In the genomic region with DNA sequence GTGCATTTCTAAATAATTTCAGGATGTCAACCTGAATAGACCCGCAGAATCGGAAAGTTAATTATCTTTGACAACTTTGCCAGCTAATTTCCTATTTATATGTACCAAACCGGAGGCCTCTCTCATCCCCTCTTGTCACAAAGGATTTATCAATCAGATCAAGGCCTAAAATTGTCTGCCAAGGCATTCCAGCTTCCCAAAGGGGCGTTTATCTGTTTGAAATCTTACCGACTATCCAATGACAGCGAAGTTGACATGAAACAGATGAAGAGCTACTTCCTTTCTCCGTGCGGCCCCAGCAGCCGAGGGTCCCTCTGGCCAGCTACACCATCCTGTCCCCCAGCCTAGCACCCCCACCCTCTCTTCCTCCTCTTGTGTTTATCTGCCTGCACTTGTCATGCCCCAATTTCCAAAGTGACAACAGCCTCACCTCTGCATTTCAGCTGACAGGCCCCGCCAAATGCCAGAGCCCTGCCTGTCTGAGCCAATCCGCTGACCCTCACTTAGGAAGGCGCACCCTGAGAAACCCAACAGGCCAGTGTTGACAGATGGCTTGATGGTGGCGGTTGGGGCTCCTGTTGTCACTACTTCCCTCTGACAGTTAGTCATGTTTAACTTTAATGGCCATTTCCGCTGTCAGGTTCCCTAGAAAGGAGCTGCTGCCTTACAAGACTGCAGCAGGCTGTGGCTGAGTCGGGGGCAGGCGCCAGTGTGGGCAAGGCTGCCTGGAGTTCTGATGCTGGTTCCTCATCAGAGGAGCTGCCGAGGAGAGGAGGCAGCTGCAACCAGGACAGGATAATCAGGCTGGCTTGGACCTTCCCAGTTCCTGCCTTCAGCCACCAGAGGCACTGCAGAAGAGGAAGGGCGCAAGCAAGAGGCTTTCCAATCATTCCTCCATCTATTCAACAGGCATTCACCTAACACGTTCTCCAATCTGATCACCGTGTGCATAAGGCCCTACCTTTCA, we compare ENCODE assay signal across 11 cellular contexts.
DNase-seq lines count a peak whose midpoint lies in the region; ATAC-seq and TF ChIP-seq lines count a peak whose summit lies in the region.
"Had no signal": no experiment of that assay in that cellular context is flagged by ENCODE, and none has a peak within 500 bp of the region (broad histone marks: within the 10 kb centered on the region; RNA-seq: fewer than 3 reads in every experiment).

No MANE protein-coding gene starts in this region.

- H3K27me3 ChIP-seq in Caco-2 (replicated peaks; ENCODE audit: control insufficient read depth, insufficient read depth, low read length), result no peaks in the 10 kb centered on the region

- peak; percentile 21 to 35 for TF ChIP-seq CTCF in Caco-2 (IDR thresholded peaks at IDR 0.05; ENCODE audit: insufficient read depth in 1 of 2, low read depth in 1 of 2, low read length in 1 of 2, severe bottlenecking in 1 of 2, unreplicated experiment in 1 of 2)
- TF ChIP-seq CTCF in HFFc6 (IDR thresholded peaks at IDR 0.05), result peak; percentile 65
- TF ChIP-seq CTCF in astrocyte of the cerebellum (IDR thresholded peaks at IDR 0.05; ENCODE audit: low read depth, low read length, missing control alignments), result peak; percentile 20
- TF ChIP-seq CTCF in mucosa of descending colon (IDR thresholded peaks at IDR 0.05), result no peak

- CTCF ChIA-PET in Caco-2 (lab: Charles Lee), result no interaction called here

- H3K4me1 ChIP-seq in Caco-2 (no peaks in the 10 kb centered on the region), mucosa of descending colon (ENCODE audit: low read depth) (no peaks in the 10 kb centered on the region)

- H3K36me3 ChIP-seq in Caco-2 (ENCODE audit: control insufficient read depth, insufficient read depth, low read length) (no peaks in the 10 kb centered on the region; the same call in 1 of the 2 replicates), mucosa of descending colon (ENCODE audit: low read depth) (no peaks in the 10 kb centered on the region)

- no peak overlapping the region for H3K27ac Mint-ChIP-seq in Caco-2 (ENCODE audit: unreplicated experiment)
- no peak overlapping the region for H3K27ac Mint-ChIP-seq in HFFc6
- no peak overlapping the region for H3K27ac Mint-ChIP-seq in activated T-helper 2 cell treated with anti-CD3 and anti-CD28 coated beads, Interferon-gamma antibody, Interleukin-2, Interleukin-4, amounts not matched to agents 10 μg/mL and 5 μg/mL and 100 μg/mL, durations not matched to agents 14 hours and 24 hours and 36 hours
- no peak overlapping the region for H3K27ac Mint-ChIP-seq in stimulated activated memory B cell treated with anti-CD40 and anti-IgM and Interleukin-4, amounts not matched to agents 10 μg/mL and 1 μg/mL and 100 μg/mL, for 72 hours

- H3K9me3 ChIP-seq in Caco-2, result no peaks in the 10 kb centered on the region; the same call in 1 of the 2 replicates
- H3K9me3 ChIP-seq in mucosa of descending colon, result no peaks in the 10 kb centered on the region

- in situ Hi-C loops in astrocyte of the cerebellum (cut with HindIII; ENCODE audit: low sequenced_read_pairs), result no loop called here

- POLR2A ChIA-PET in Caco-2 (lab: Charles Lee), result no interaction called here

- BruUV-seq in Caco-2 (replicated peaks; lab: Mats Ljungman, UMichigan), result no TSS peak

- ATAC-seq in mucosa of descending colon (peak; percentile 53), GM19463 (IDR thresholded peaks at IDR 0.05; ENCODE audit: unreplicated experiment) (no peak)
- no peak for ATAC-seq in stimulated activated memory B cell treated with anti-CD40 and anti-IgM and Interleukin-4, amounts not matched to agents 10 μg/mL and 1 μg/mL and 100 μg/mL, for 72 hours

- H3K4me1 Mint-ChIP-seq in Caco-2 (ENCODE audit: low read depth, unreplicated experiment), result no peaks in the 10 kb centered on the region
- no peaks in the 10 kb centered on the region for H3K4me1 Mint-ChIP-seq in HFFc6 (ENCODE audit: low read depth)
- H3K4me1 Mint-ChIP-seq in activated T-helper 2 cell treated with anti-CD3 and anti-CD28 coated beads, Interferon-gamma antibody, Interleukin-2, Interleukin-4, amounts not matched to agents 10 μg/mL and 5 μg/mL and 100 μg/mL, durations not matched to agents 14 hours and 24 hours and 36 hours (ENCODE audit: low read depth), result no peaks in the 10 kb centered on the region
- peaks cover 5% of the 10 kb centered on the region for H3K4me1 Mint-ChIP-seq in stimulated activated memory B cell treated with anti-CD40 and anti-IgM and Interleukin-4, amounts not matched to agents 10 μg/mL and 1 μg/mL and 100 μg/mL, for 72 hours

- intact Hi-C loops in Caco-2 (cut with micrococcal nuclease; ENCODE audit: unreplicated experiment), result no loop called here
- intact Hi-C loops in mucosa of descending colon (cut with DNase I, micrococcal nuclease), result no loop called here
- intact Hi-C loops in activated T-helper 2 cell treated with anti-CD3 and anti-CD28 coated beads, Interferon-gamma antibody, Interleukin-2, Interleukin-4, amounts not matched to agents 10 μg/mL and 5 μg/mL and 100 μg/mL, durations not matched to agents 14 hours and 24 hours and 36 hours (cut with micrococcal nuclease), result no loop called here

- H3K4me3 ChIP-seq in Caco-2 (ENCODE audit: low read depth, low read length) (no peak overlapping the region), astrocyte of the cerebellum (ENCODE audit: low read depth, low read length) (no peak overlapping the region), mucosa of descending colon (no peak overlapping the region)

- H3K9me3 Mint-ChIP-seq in Caco-2 (ENCODE audit: unreplicated experiment) (peaks cover 12% of the 10 kb centered on the region), HFFc6 (no peaks in the 10 kb centered on the region)
- H3K9me3 Mint-ChIP-seq in activated T-helper 2 cell treated with anti-CD3 and anti-CD28 coated beads, Interferon-gamma antibody, Interleukin-2, Interleukin-4, amounts not matched to agents 10 μg/mL and 5 μg/mL and 100 μg/mL, durations not matched to agents 14 hours and 24 hours and 36 hours, result no peaks in the 10 kb centered on the region
- H3K9me3 Mint-ChIP-seq in stimulated activated memory B cell treated with anti-CD40 and anti-IgM and Interleukin-4, amounts not matched to agents 10 μg/mL and 1 μg/mL and 100 μg/mL, for 72 hours, result peaks cover 2% of the 10 kb centered on the region

- H3K27me3 Mint-ChIP-seq in Caco-2 (ENCODE audit: insufficient read depth, unreplicated experiment), result no peaks in the 10 kb centered on the region
- H3K27me3 Mint-ChIP-seq in HFFc6 (ENCODE audit: insufficient read depth), result peaks cover 15% of the 10 kb centered on the region
- peaks cover 6% of the 10 kb centered on the region for H3K27me3 Mint-ChIP-seq in activated T-helper 2 cell treated with anti-CD3 and anti-CD28 coated beads, Interferon-gamma antibody, Interleukin-2, Interleukin-4, amounts not matched to agents 10 μg/mL and 5 μg/mL and 100 μg/mL, durations not matched to agents 14 hours and 24 hours and 36 hours (ENCODE audit: low read depth)
- H3K27me3 Mint-ChIP-seq in stimulated activated memory B cell treated with anti-CD40 and anti-IgM and Interleukin-4, amounts not matched to agents 10 μg/mL and 1 μg/mL and 100 μg/mL, for 72 hours, result peaks cover 40% of the 10 kb centered on the region

- no peaks in the 10 kb centered on the region for H3K36me3 Mint-ChIP-seq in Caco-2 (ENCODE audit: insufficient read depth, unreplicated experiment)
- H3K36me3 Mint-ChIP-seq in HFFc6 (ENCODE audit: low read depth), result no peaks in the 10 kb centered on the region
- no peaks in the 10 kb centered on the region for H3K36me3 Mint-ChIP-seq in activated T-helper 2 cell treated with anti-CD3 and anti-CD28 coated beads, Interferon-gamma antibody, Interleukin-2, Interleukin-4, amounts not matched to agents 10 μg/mL and 5 μg/mL and 100 μg/mL, durations not matched to agents 14 hours and 24 hours and 36 hours (ENCODE audit: low read depth)
- no peaks in the 10 kb centered on the region for H3K36me3 Mint-ChIP-seq in stimulated activated memory B cell treated with anti-CD40 and anti-IgM and Interleukin-4, amounts not matched to agents 10 μg/mL and 1 μg/mL and 100 μg/mL, for 72 hours

- DNase-seq in Caco-2, result peak in 1 of 2 experiments; percentile 26
- no peak for DNase-seq in HFFc6
- no peak for DNase-seq in astrocyte of the cerebellum (ENCODE audit: low read depth)
- no peak for DNase-seq in mucosa of descending colon
- no peak for DNase-seq in activated T-helper 2 cell treated with anti-CD3 and anti-CD28 coated beads, Interferon-gamma antibody, Interleukin-2, Interleukin-4, amounts not matched to agents 10 μg/mL and 5 μg/mL and 100 μg/mL, durations not matched to agents 14 hours and 24 hours and 36 hours (ENCODE audit: low spot score)
- DNase-seq in effector CD4-positive, alpha-beta T cell, result no peak
- DNase-seq: activated CD4-positive, CD25-positive, alpha-beta regulatory T cell treated with anti-CD3 and anti-CD28 coated beads, Interleukin-2, amount 50 U/mL, for 72 hours; NK-92 treated with Interleukin-12 subunit alpha and Interleukin-12 subunit beta, amount 100 ng/mL, for 24 hours; stimulated activated CD4-positive, alpha-beta T cell treated with anti-CD3 and anti-CD28 coated beads, Interleukin-2, amount 100 ng/mL, for 24 hours had no signal

- H3K4me3 Mint-ChIP-seq in Caco-2 (ENCODE audit: unreplicated experiment) (no peak overlapping the region), HFFc6 (no peak overlapping the region)
- H3K4me3 Mint-ChIP-seq in activated T-helper 2 cell treated with anti-CD3 and anti-CD28 coated beads, Interferon-gamma antibody, Interleukin-2, Interleukin-4, amounts not matched to agents 10 μg/mL and 5 μg/mL and 100 μg/mL, durations not matched to agents 14 hours and 24 hours and 36 hours (ENCODE audit: low read depth), result no peak overlapping the region
- no peak overlapping the region for H3K4me3 Mint-ChIP-seq in stimulated activated memory B cell treated with anti-CD40 and anti-IgM and Interleukin-4, amounts not matched to agents 10 μg/mL and 1 μg/mL and 100 μg/mL, for 72 hours
